Comparison of ENCODE assay signal across 16 cellular contexts in the genomic region with DNA sequence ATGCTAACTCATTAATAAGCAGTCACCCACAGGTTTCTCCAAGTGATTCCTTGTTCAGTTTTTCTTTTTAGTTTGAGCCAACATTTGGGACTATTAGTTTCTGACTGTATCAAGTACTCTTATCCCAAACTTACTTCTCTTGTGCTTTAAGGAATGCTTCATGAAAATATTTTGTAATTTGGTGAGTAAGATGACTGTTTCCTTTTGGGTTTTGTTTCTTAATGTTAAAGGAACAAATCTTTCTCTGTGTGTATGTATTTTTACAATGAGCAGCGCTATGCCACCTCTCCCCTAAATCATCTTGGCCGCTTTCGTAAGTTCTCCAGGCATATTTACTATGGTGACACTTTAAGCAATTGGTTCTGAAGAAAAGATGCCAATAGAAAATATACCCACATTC.
"Had no signal": no experiment of that assay in that cellular context is flagged by ENCODE, and none has a peak within 500 bp of the region (broad histone marks: within the 10 kb centered on the region; RNA-seq: fewer than 3 reads in every experiment).

No MANE protein-coding gene starts in this region.

- H3K9ac ChIP-seq: neural progenitor cell had no signal

- H3K9me3 Mint-ChIP-seq: activated naive CD4-positive, alpha-beta T cell treated with anti-CD3 and anti-CD28 coated beads, Interleukin-2, amount 50 U/mL, for 24 hours; activated T-helper 2 cell treated with anti-CD3 and anti-CD28 coated beads, Interferon-gamma antibody, Interleukin-2, Interleukin-4, amounts not matched to agents 10 μg/mL and 5 μg/mL and 100 μg/mL, durations not matched to agents 14 hours and 24 hours and 36 hours; neural progenitor cell had no signal

- H3K36me3 ChIP-seq: brain microvascular endothelial cell, esophagus muscularis mucosa, gastrocnemius medialis, heart right ventricle, left lung, neural progenitor cell, stomach, transverse colon had no signal

- H3K4me2 ChIP-seq: neural progenitor cell had no signal

- H3K27me3 ChIP-seq: brain microvascular endothelial cell, esophagus muscularis mucosa, gastrocnemius medialis, left lung, neural progenitor cell, stomach, transverse colon had no signal

- H3K4me3 Mint-ChIP-seq: activated naive CD4-positive, alpha-beta T cell treated with anti-CD3 and anti-CD28 coated beads, Interleukin-2, amount 50 U/mL, for 24 hours; neural progenitor cell had no signal

- DNase-seq: activated CD4-positive, alpha-beta T cell treated with anti-CD3 and anti-CD28 coated beads for 48 hours; activated CD8-positive, alpha-beta memory T cell treated with anti-CD3 and anti-CD28 coated beads for 24 hours; activated T-cell treated with anti-CD3 and anti-CD28 coated beads for 4 hours; brain microvascular endothelial cell; left lung; retina; small intestine; stomach; T-helper 1 cell; transverse colon had no signal

- H3K4me3 ChIP-seq: esophagus muscularis mucosa, gastrocnemius medialis, heart right ventricle, left lung, neural progenitor cell, stomach, transverse colon had no signal

- H3K36me3 Mint-ChIP-seq: activated naive CD4-positive, alpha-beta T cell treated with anti-CD3 and anti-CD28 coated beads, Interleukin-2, amount 50 U/mL, for 24 hours; neural progenitor cell had no signal

- H3K4me1 Mint-ChIP-seq: activated naive CD4-positive, alpha-beta T cell treated with anti-CD3 and anti-CD28 coated beads, Interleukin-2, amount 50 U/mL, for 24 hours had no signal

- H3K9me3 ChIP-seq: esophagus muscularis mucosa, gastrocnemius medialis, heart right ventricle, left lung, stomach, transverse colon had no signal

- H3K27ac Mint-ChIP-seq: activated naive CD4-positive, alpha-beta T cell treated with anti-CD3 and anti-CD28 coated beads, Interleukin-2, amount 50 U/mL, for 24 hours; activated T-helper 2 cell treated with anti-CD3 and anti-CD28 coated beads, Interferon-gamma antibody, Interleukin-2, Interleukin-4, amounts not matched to agents 10 μg/mL and 5 μg/mL and 100 μg/mL, durations not matched to agents 14 hours and 24 hours and 36 hours; neural progenitor cell had no signal

- H2AFZ ChIP-seq: neural progenitor cell had no signal

- H3K27ac ChIP-seq: brain microvascular endothelial cell, esophagus muscularis mucosa, gastrocnemius medialis, left lung, neural progenitor cell, transverse colon had no signal
